In the genomic region with DNA sequence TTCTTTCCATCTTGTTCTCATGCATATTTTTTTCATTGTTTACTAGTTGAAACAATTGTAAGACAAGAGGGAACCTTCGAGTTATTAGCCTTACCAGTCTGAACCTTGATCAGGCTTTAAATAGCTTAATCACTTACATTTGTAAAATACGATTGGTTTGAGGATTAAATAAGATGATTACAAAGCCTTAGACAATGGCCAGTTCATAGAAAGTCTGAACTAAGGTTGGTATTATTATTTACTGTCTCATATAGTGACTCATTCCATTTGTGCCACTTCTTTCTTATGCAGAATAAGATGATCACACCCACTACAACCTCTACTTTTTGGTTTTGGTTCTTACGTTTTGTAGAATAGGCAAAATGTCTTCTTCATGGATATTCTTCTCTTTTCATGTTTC, we compare ENCODE assay signal across 22 cellular contexts.
"Had no signal": no experiment of that assay in that cellular context is flagged by ENCODE, and none has a peak within 500 bp of the region (broad histone marks: within the 10 kb centered on the region; RNA-seq: fewer than 3 reads in every experiment).

No MANE protein-coding gene starts in this region.

- H3K27ac ChIP-seq: coronary artery, dorsolateral prefrontal cortex, epithelial cell of prostate, esophagus muscularis mucosa, gastrocnemius medialis, heart right ventricle, left lung, lower lobe of right lung had no signal

- H3K4me1 ChIP-seq: gastrocnemius medialis had no signal

- H3K27me3 ChIP-seq: dorsolateral prefrontal cortex, esophagus muscularis mucosa, gastrocnemius medialis, heart right ventricle, left lung had no signal

- ATAC-seq: gastrocnemius medialis; heart right ventricle; left cardiac atrium; left lung; left ventricle myocardium superior; lower lobe of right lung; mucosa of descending colon; naive thymus-derived CD8-positive, alpha-beta T cell had no signal

- H3K4me3 ChIP-seq: coronary artery, dorsolateral prefrontal cortex, esophagus muscularis mucosa, gastrocnemius medialis, heart right ventricle, left lung, lower lobe of right lung, mucosa of descending colon had no signal

- DNase-seq: dermis blood vessel endothelial cell; dorsolateral prefrontal cortex; effector CD4-positive, alpha-beta T cell; effector memory CD4-positive, alpha-beta T cell; erythroblast; foreskin melanocyte; gastrocnemius medialis; glutamatergic neuron; head of caudate nucleus; heart right ventricle; hippocampal formation; left cardiac atrium; left lung; left ventricle myocardium superior; lower lobe of right lung; mesenchymal stem cell; mucosa of descending colon; naive B cell; naive thymus-derived CD8-positive, alpha-beta T cell had no signal
